ENCODE assay signal across 8 cellular contexts in the genomic region with DNA sequence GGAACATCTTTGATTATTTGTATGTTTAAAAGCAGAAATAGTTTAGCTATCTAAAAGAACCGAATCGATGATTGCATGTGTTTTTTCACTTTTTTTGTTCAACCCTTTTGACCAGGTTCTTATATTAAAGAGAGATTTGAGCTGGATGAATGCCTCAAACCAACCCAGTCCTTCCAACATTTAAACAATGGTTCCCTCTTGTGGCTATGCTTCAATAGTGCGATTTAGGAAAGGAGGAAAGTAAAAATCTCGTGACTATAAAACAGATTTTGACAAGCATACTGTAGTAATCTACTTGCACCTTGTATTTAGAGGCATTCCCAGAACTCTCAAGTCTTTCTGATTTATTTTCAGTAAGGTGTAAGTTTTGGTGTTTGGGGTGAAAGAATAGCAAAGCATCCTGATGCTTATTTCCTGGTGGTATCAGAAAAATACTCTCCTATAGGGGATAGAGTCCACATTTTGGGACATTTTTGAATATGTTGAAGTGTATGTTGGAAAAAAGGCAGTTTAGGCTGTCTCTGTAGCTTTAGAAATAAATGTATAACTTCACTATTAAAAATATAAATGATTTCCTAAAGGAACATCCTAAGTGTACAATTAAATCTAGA.
A peak's percentile ranks its signal among the peaks of the same experiment; 100 is the strongest.
DNase-seq lines count a peak whose midpoint lies in the region; ATAC-seq, FAIRE-seq and TF ChIP-seq lines count a peak whose summit lies in the region.

No MANE protein-coding gene starts in this region.

- CTCF ChIA-PET in GM12878 (lab: Yijun Ruan, JAX) = interaction anchor here (1.0 to 3.2 kb wide), 6 partner anchors 15 to 429 kb away, joined by 3 to 30 read pairs (median 8); no protein-coding TSS in a partner anchor

- TF ChIP-seq CTCF in GM12878 (IDR thresholded peaks at IDR 0.05 in 2 of 3, conservative IDR thresholded peaks at IDR 0.05 in 1 of 3; ENCODE audit: control insufficient read depth in 2 of 3, extremely low read depth in 1 of 3, insufficient read depth in 1 of 3, low read depth in 3 of 3, low read length in 3 of 3) = peak; percentile 12 to 41 (median 30); a peak in 5 of 6 replicates
- TF ChIP-seq CTCF in lower lobe of right lung (IDR thresholded peaks at IDR 0.05) = peak; percentile 37

- BruUV-seq in GM12878 (replicated peaks; lab: Mats Ljungman, UMichigan) = no TSS peak

- H3K36me3 ChIP-seq in GM12878 (ENCODE audit: control insufficient read depth in 2 of 2, insufficient read depth in 2 of 2, low read length in 1 of 2) (no peaks in the 10 kb centered on the region), lower lobe of right lung (no peaks in the 10 kb centered on the region)

- in situ Hi-C loops in GM12878 (cut with MboI) = no loop called here

- no peak overlapping the region for H3K27ac ChIP-seq in GM12878 (ENCODE audit: control insufficient read depth, insufficient read depth)
- no peak overlapping the region for H3K27ac ChIP-seq in lower lobe of right lung

- H3K9ac ChIP-seq in GM12878 (ENCODE audit: control insufficient read depth, insufficient read depth, low read length) = no peak overlapping the region

- peak; percentile 63 for TF ChIP-seq RAD21 in GM12878 (IDR thresholded peaks at IDR 0.05; ENCODE audit: insufficient read depth, low read depth, low read length)

- FAIRE-seq in H54 (lab: Jason Lieb, UNC) = peak; percentile 38
- FAIRE-seq in GM12878 (lab: Jason Lieb, UNC) = peak; percentile 7

- intact Hi-C loops in GM12878 (cut with micrococcal nuclease; ENCODE audit: unreplicated experiment) (loop anchor here (1.0 kb wide), 1 partner anchor 141 kb away; no protein-coding TSS in a partner anchor), lower lobe of right lung (cut with DNase I) (no loop called here)

- H3K4me3 ChIP-seq in GM12878 (no peak overlapping the region), lower lobe of right lung (no peak overlapping the region)

- POLR2A ChIA-PET in GM12878 (lab: Charles Lee) = no interaction called here

- ATAC-seq in GM12878 (peak; percentile 47; the same call in 1 of the 3 replicates), lower lobe of right lung (no peak), GM18907 (IDR thresholded peaks at IDR 0.05; ENCODE audit: unreplicated experiment) (no peak), GM21526 (IDR thresholded peaks at IDR 0.05; ENCODE audit: low FRiP score, unreplicated experiment) (no peak)

- no peaks in the 10 kb centered on the region for H3K9me3 ChIP-seq in GM12878 (replicated peaks; ENCODE audit: control insufficient read depth, insufficient read depth, low read length)
- H3K9me3 ChIP-seq in lower lobe of right lung = no peaks in the 10 kb centered on the region

- H3K27me3 ChIP-seq in GM12878 (replicated peaks in 1 of 2; ENCODE audit: control insufficient read depth in 2 of 2, insufficient read depth in 2 of 2, low read length in 1 of 2) (no peaks in the 10 kb centered on the region), lower lobe of right lung (ENCODE audit: low read depth) (no peaks in the 10 kb centered on the region)

- H3K79me2 ChIP-seq in GM12878 (ENCODE audit: control insufficient read depth, insufficient read depth, low read length) = no peaks in the 10 kb centered on the region

- no peak overlapping the region for H3K4me2 ChIP-seq in GM12878 (ENCODE audit: control insufficient read depth, insufficient read depth)

- SMC1A ChIA-PET in GM12878 (lab: Charles Lee; ENCODE audit: uncharacterized antibody, unreplicated experiment) = interaction anchor here (0.7 to 1.9 kb wide), 4 partner anchors 69 to 882 kb away, joined by 3 to 10 read pairs (median 4); no protein-coding TSS in a partner anchor

- no peaks in the 10 kb centered on the region for H4K20me1 ChIP-seq in GM12878 (ENCODE audit: control insufficient read depth, insufficient read depth)

- TF ChIP-seq POLR2A in H54 (IDR thresholded peaks at IDR 0.05; ENCODE audit: low read depth, low read length) = no peak
- TF ChIP-seq POLR2A in GM12878 (IDR thresholded peaks at IDR 0.05; ENCODE audit: low read depth, low read length) = no peak

- DNase-seq in CD1c-positive myeloid dendritic cell (ENCODE audit: extremely low spot score) = peak; percentile 18
- no peak for DNase-seq in H54 (ENCODE audit: insufficient read length, low spot score)
- peak; percentile 4 for DNase-seq in NCI-H460 (ENCODE audit: extremely low read depth, low read depth)
- DNase-seq in GM12878 (ENCODE audit: low read depth, low spot score) = no peak
- DNase-seq in lower lobe of right lung = no peak
- DNase-seq in NCI-H1048 (lab: John Stamatoyannopoulos, UW) = no peak

- RAD21 ChIA-PET in GM12878 (lab: Charles Lee; ENCODE audit: unreplicated experiment) = interaction anchor here (1.7 kb wide), 1 partner anchor 141 kb away, joined by 9 read pairs; no protein-coding TSS in a partner anchor

- WGBS in GM12878 (ENCODE audit: insufficient coverage, insufficient replicate concordance, low lambda C conversion rate, missing lambda C conversion rate) = 0% methylated on average over 4 of the region's 4 CpGs

- no peaks in the 10 kb centered on the region for H3K4me1 ChIP-seq in GM12878 (ENCODE audit: control insufficient read depth, insufficient read depth, low read length)
- no peaks in the 10 kb centered on the region for H3K4me1 ChIP-seq in lower lobe of right lung

- no peak overlapping the region for H2AFZ ChIP-seq in GM12878 (ENCODE audit: control insufficient read depth, low read depth, low read length)

- TF ChIP-seq EP300 in GM12878 (IDR thresholded peaks at IDR 0.05; ENCODE audit: borderline replicate concordance in 1 of 2, control insufficient read depth in 1 of 2, low read depth in 2 of 2, low read length in 2 of 2) = no peak

TF ChIP-seq in GM12878, 131 proteins besides CTCF, POLR2A, EP300 and RAD21:
- TF ChIP-seq SUPT20H (IDR thresholded peaks at IDR 0.05; ENCODE audit: borderline replicate concordance, control insufficient read depth, low read depth, low read length) = no peak
- no peak for TF ChIP-seq PAX8 (IDR thresholded peaks at IDR 0.05)
- TF ChIP-seq CBFB (IDR thresholded peaks at IDR 0.05; ENCODE audit: low read depth) = no peak
- no peak for TF ChIP-seq KAT2A (conservative IDR thresholded peaks at IDR 0.05; ENCODE audit: control insufficient read depth, low read depth, low read length)
- no peak for TF ChIP-seq STAT1 (conservative IDR thresholded peaks at IDR 0.05)
- TF ChIP-seq RCOR1 (conservative IDR thresholded peaks at IDR 0.05; ENCODE audit: low read depth, low read length) = no peak
- TF ChIP-seq MTA2 (IDR thresholded peaks at IDR 0.05; ENCODE audit: low read depth) = no peak
- no peak for TF ChIP-seq POU2F2 (IDR thresholded peaks at IDR 0.05; ENCODE audit: borderline replicate concordance, low read depth, low read length)
- TF ChIP-seq, protein P1, sequence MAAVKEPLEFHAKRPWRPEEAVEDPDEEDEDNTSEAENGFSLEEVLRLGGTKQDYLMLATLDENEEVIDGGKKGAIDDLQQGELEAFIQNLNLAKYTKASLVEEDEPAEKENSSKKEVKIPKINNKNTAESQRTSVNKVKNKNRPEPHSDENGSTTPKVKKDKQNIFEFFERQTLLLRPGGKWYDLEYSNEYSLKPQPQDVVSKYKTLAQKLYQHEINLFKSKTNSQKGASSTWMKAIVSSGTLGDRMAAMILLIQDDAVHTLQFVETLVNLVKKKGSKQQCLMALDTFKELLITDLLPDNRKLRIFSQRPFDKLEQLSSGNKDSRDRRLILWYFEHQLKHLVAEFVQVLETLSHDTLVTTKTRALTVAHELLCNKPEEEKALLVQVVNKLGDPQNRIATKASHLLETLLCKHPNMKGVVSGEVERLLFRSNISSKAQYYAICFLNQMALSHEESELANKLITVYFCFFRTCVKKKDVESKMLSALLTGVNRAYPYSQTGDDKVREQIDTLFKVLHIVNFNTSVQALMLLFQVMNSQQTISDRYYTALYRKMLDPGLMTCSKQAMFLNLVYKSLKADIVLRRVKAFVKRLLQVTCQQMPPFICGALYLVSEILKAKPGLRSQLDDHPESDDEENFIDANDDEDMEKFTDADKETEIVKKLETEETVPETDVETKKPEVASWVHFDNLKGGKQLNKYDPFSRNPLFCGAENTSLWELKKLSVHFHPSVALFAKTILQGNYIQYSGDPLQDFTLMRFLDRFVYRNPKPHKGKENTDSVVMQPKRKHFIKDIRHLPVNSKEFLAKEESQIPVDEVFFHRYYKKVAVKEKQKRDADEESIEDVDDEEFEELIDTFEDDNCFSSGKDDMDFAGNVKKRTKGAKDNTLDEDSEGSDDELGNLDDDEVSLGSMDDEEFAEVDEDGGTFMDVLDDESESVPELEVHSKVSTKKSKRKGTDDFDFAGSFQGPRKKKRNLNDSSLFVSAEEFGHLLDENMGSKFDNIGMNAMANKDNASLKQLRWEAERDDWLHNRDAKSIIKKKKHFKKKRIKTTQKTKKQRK (IDR thresholded peaks at IDR 0.05; ENCODE audit: low read depth, low read length) = no peak
- TF ChIP-seq CEBPB (IDR thresholded peaks at IDR 0.05; ENCODE audit: borderline replicate concordance in 1 of 2, low read depth in 2 of 2, low read length in 2 of 2) = no peak
- no peak for TF ChIP-seq YY1 (IDR thresholded peaks at IDR 0.05; ENCODE audit: low read depth, low read length)
- no peak for TF ChIP-seq CREB1 (IDR thresholded peaks at IDR 0.05; ENCODE audit: low read depth)
- no peak for TF ChIP-seq IKZF2 (IDR thresholded peaks at IDR 0.05)
- TF ChIP-seq ASH2L (IDR thresholded peaks at IDR 0.05; ENCODE audit: borderline replicate concordance, low read depth) = no peak

Comparison
In these comparisons a context has a peak if more than half of its experiments do, and no peak if none do; other contexts are left out.
1. DNase-seq: peak in CD1c-positive myeloid dendritic cell (single experiment) and NCI-H460 (single experiment); none in H54 (single experiment), GM12878 (single experiment), lower lobe of right lung (single experiment) and NCI-H1048 (single experiment).